In the genomic region with DNA sequence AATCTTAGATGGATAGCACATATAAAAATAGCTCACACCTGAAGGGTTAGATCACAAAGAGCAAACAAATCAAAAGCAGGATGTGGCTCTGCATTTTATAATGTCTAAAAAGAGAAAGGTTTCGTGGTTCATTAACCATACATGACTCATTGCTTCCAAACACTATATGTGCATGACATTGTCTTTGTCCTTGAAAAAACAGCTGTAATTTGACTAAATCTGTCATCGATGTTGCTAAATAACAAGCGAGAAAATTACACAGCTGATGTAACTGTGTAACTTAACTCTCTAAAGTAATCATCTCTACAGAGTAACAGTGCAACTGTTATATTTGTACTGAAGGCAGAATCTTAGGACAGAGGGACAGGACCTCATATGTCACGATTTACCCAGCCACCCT, we compare ENCODE assay signal across 1 cellular context.
TF ChIP-seq lines count a peak whose summit lies in the region.

No MANE protein-coding gene starts in this region.

TF ChIP-seq in HEK293, 187 proteins besides CTCF, POLR2A, EP300 and RAD21 (continued from another document and continues in another):
- TF ChIP-seq ZNF521 (tag by site-specific recombination; IDR thresholded peaks at IDR 0.05) (no peak), MEIS1 (CRISPR knock-in tag; IDR thresholded peaks at IDR 0.05; ENCODE audit: borderline replicate concordance) (no peak), ZFP37 (tag by site-specific recombination; IDR thresholded peaks at IDR 0.05) (no peak), ZNF623 (tag by site-specific recombination; IDR thresholded peaks at IDR 0.05) (no peak), ZNF747 (tag by site-specific recombination; IDR thresholded peaks at IDR 0.05) (no peak), ZNF558 (tag by site-specific recombination; IDR thresholded peaks at IDR 0.05) (0 out of 2 replicates have a peak, but pooled peaks have one; percentile 62), ZNF560 (tag by site-specific recombination; IDR thresholded peaks at IDR 0.05; ENCODE audit: borderline replicate concordance) (no peak), ZSCAN30 (tag by site-specific recombination; IDR thresholded peaks at IDR 0.05) (no peak), TRIM28 (IDR thresholded peaks at IDR 0.05; ENCODE audit: borderline replicate concordance, low read length) (peak; percentile 99), SP3 (tag by site-specific recombination; IDR thresholded peaks at IDR 0.05) (peak; percentile 53; the same call in 1 of the 2 replicates), ZNF514 (tag by site-specific recombination; IDR thresholded peaks at IDR 0.05) (no peak), ZNF548 (tag by site-specific recombination; IDR thresholded peaks at IDR 0.05) (no peak), REPIN1 (tag by site-specific recombination; IDR thresholded peaks at IDR 0.05; ENCODE audit: low read depth) (no peak), GLI4 (tag by site-specific recombination; IDR thresholded peaks at IDR 0.05) (no peak), ZNF302 (tag by site-specific recombination; IDR thresholded peaks at IDR 0.05; ENCODE audit: low read depth) (no peak), ZNF157 (tag by site-specific recombination; IDR thresholded peaks at IDR 0.05) (no peak), KLF16 (tag by site-specific recombination; IDR thresholded peaks at IDR 0.05) (no peak), ZNF416 (tag by site-specific recombination; IDR thresholded peaks at IDR 0.05) (no peak), ZNF366 (tag by site-specific recombination; conservative IDR thresholded peaks at IDR 0.05) (peak; percentile 95), ZNF248 (tag by site-specific recombination; IDR thresholded peaks at IDR 0.05) (no peak), KLF9 (tag by site-specific recombination; IDR thresholded peaks at IDR 0.05; ENCODE audit: low read depth) (no peak), SCRT1 (tag by site-specific recombination; IDR thresholded peaks at IDR 0.05; ENCODE audit: borderline replicate concordance) (no peak), EGR2 (tag by site-specific recombination; IDR thresholded peaks at IDR 0.05; ENCODE audit: low read depth) (no peak), ZFP3 (tag by site-specific recombination; IDR thresholded peaks at IDR 0.05; ENCODE audit: low read depth) (no peak), ZNF24 (tag by site-specific recombination; IDR thresholded peaks at IDR 0.05) (peak; percentile 92), ZNF19 (tag by site-specific recombination; IDR thresholded peaks at IDR 0.05; ENCODE audit: low read depth) (no peak)
- TF ChIP-seq, protein P1, sequence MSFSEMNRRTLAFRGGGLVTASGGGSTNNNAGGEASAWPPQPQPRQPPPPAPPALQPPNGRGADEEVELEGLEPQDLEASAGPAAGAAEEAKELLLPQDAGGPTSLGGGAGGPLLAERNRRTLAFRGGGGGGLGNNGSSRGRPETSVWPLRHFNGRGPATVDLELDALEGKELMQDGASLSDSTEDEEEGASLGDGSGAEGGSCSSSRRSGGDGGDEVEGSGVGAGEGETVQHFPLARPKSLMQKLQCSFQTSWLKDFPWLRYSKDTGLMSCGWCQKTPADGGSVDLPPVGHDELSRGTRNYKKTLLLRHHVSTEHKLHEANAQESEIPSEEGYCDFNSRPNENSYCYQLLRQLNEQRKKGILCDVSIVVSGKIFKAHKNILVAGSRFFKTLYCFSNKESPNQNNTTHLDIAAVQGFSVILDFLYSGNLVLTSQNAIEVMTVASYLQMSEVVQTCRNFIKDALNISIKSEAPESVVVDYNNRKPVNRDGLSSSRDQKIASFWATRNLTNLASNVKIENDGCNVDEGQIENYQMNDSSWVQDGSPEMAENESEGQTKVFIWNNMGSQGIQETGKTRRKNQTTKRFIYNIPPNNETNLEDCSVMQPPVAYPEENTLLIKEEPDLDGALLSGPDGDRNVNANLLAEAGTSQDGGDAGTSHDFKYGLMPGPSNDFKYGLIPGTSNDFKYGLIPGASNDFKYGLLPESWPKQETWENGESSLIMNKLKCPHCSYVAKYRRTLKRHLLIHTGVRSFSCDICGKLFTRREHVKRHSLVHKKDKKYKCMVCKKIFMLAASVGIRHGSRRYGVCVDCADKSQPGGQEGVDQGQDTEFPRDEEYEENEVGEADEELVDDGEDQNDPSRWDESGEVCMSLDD (tag by site-specific recombination; IDR thresholded peaks at IDR 0.05): no peak
- TF ChIP-seq, protein P2, sequence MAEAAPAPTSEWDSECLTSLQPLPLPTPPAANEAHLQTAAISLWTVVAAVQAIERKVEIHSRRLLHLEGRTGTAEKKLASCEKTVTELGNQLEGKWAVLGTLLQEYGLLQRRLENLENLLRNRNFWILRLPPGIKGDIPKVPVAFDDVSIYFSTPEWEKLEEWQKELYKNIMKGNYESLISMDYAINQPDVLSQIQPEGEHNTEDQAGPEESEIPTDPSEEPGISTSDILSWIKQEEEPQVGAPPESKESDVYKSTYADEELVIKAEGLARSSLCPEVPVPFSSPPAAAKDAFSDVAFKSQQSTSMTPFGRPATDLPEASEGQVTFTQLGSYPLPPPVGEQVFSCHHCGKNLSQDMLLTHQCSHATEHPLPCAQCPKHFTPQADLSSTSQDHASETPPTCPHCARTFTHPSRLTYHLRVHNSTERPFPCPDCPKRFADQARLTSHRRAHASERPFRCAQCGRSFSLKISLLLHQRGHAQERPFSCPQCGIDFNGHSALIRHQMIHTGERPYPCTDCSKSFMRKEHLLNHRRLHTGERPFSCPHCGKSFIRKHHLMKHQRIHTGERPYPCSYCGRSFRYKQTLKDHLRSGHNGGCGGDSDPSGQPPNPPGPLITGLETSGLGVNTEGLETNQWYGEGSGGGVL (tag by site-specific recombination; IDR thresholded peaks at IDR 0.05): no peak
- TF ChIP-seq, protein P3, sequence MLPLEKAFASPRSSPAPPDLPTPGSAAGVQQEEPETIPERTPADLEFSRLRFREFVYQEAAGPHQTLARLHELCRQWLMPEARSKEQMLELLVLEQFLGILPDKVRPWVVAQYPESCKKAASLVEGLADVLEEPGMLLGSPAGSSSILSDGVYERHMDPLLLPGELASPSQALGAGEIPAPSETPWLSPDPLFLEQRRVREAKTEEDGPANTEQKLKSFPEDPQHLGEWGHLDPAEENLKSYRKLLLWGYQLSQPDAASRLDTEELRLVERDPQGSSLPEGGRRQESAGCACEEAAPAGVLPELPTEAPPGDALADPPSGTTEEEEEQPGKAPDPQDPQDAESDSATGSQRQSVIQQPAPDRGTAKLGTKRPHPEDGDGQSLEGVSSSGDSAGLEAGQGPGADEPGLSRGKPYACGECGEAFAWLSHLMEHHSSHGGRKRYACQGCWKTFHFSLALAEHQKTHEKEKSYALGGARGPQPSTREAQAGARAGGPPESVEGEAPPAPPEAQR (tag by site-specific recombination; IDR thresholded peaks at IDR 0.05): no peak
- TF ChIP-seq, protein P4, sequence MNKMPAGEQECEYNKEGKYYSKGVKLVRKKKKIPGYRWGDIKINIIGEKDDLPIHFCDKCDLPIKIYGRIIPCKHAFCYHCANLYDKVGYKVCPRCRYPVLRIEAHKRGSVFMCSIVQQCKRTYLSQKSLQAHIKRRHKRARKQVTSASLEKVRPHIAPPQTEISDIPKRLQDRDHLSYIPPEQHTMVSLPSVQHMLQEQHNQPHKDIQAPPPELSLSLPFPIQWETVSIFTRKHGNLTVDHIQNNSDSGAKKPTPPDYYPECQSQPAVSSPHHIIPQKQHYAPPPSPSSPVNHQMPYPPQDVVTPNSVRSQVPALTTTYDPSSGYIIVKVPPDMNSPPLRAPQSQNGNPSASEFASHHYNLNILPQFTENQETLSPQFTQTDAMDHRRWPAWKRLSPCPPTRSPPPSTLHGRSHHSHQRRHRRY (tag by site-specific recombination; IDR thresholded peaks at IDR 0.05): no peak
- TF ChIP-seq, protein P5, sequence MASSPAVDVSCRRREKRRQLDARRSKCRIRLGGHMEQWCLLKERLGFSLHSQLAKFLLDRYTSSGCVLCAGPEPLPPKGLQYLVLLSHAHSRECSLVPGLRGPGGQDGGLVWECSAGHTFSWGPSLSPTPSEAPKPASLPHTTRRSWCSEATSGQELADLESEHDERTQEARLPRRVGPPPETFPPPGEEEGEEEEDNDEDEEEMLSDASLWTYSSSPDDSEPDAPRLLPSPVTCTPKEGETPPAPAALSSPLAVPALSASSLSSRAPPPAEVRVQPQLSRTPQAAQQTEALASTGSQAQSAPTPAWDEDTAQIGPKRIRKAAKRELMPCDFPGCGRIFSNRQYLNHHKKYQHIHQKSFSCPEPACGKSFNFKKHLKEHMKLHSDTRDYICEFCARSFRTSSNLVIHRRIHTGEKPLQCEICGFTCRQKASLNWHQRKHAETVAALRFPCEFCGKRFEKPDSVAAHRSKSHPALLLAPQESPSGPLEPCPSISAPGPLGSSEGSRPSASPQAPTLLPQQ (tag by site-specific recombination; IDR thresholded peaks at IDR 0.05): peak; percentile 67
- TF ChIP-seq, protein P6, sequence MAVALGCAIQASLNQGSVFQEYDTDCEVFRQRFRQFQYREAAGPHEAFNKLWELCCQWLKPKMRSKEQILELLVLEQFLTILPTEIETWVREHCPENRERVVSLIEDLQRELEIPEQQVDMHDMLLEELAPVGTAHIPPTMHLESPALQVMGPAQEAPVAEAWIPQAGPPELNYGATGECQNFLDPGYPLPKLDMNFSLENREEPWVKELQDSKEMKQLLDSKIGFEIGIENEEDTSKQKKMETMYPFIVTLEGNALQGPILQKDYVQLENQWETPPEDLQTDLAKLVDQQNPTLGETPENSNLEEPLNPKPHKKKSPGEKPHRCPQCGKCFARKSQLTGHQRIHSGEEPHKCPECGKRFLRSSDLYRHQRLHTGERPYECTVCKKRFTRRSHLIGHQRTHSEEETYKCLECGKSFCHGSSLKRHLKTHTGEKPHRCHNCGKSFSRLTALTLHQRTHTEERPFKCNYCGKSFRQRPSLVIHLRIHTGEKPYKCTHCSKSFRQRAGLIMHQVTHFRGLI (tag by site-specific recombination; IDR thresholded peaks at IDR 0.05): no peak
- TF ChIP-seq, protein P7, sequence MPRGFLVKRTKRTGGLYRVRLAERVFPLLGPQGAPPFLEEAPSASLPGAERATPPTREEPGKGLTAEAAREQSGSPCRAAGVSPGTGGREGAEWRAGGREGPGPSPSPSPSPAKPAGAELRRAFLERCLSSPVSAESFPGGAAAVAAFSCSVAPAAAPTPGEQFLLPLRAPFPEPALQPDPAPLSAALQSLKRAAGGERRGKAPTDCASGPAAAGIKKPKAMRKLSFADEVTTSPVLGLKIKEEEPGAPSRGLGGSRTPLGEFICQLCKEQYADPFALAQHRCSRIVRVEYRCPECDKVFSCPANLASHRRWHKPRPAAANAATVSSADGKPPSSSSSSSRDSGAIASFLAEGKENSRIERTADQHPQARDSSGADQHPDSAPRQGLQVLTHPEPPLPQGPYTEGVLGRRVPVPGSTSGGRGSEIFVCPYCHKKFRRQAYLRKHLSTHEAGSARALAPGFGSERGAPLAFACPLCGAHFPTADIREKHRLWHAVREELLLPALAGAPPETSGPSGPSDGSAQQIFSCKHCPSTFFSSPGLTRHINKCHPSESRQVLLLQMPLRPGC (tag by site-specific recombination; IDR thresholded peaks at IDR 0.05): peak; percentile 78; the same call in 1 of the 2 replicates
- TF ChIP-seq, protein P8, sequence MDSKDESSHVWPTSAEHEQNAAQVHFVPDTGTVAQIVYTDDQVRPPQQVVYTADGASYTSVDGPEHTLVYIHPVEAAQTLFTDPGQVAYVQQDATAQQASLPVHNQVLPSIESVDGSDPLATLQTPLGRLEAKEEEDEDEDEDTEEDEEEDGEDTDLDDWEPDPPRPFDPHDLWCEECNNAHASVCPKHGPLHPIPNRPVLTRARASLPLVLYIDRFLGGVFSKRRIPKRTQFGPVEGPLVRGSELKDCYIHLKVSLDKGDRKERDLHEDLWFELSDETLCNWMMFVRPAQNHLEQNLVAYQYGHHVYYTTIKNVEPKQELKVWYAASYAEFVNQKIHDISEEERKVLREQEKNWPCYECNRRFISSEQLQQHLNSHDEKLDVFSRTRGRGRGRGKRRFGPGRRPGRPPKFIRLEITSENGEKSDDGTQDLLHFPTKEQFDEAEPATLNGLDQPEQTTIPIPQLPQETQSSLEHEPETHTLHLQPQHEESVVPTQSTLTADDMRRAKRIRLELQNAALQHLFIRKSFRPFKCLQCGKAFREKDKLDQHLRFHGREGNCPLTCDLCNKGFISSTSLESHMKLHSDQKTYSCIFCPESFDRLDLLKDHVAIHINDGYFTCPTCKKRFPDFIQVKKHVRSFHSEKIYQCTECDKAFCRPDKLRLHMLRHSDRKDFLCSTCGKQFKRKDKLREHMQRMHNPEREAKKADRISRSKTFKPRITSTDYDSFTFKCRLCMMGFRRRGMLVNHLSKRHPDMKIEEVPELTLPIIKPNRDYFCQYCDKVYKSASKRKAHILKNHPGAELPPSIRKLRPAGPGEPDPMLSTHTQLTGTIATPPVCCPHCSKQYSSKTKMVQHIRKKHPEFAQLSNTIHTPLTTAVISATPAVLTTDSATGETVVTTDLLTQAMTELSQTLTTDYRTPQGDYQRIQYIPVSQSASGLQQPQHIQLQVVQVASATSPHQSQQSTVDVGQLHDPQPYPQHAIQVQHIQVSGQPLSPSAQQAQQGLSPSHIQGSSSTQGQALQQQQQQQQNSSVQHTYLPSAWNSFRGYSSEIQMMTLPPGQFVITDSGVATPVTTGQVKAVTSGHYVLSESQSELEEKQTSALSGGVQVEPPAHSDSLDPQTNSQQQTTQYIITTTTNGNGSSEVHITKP (tag by site-specific recombination; IDR thresholded peaks at IDR 0.05): no peak
- TF ChIP-seq, protein P9, sequence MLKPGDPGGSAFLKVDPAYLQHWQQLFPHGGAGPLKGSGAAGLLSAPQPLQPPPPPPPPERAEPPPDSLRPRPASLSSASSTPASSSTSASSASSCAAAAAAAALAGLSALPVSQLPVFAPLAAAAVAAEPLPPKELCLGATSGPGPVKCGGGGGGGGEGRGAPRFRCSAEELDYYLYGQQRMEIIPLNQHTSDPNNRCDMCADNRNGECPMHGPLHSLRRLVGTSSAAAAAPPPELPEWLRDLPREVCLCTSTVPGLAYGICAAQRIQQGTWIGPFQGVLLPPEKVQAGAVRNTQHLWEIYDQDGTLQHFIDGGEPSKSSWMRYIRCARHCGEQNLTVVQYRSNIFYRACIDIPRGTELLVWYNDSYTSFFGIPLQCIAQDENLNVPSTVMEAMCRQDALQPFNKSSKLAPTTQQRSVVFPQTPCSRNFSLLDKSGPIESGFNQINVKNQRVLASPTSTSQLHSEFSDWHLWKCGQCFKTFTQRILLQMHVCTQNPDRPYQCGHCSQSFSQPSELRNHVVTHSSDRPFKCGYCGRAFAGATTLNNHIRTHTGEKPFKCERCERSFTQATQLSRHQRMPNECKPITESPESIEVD (tag by site-specific recombination; IDR thresholded peaks at IDR 0.05): peak; percentile 83
- TF ChIP-seq, protein P10, sequence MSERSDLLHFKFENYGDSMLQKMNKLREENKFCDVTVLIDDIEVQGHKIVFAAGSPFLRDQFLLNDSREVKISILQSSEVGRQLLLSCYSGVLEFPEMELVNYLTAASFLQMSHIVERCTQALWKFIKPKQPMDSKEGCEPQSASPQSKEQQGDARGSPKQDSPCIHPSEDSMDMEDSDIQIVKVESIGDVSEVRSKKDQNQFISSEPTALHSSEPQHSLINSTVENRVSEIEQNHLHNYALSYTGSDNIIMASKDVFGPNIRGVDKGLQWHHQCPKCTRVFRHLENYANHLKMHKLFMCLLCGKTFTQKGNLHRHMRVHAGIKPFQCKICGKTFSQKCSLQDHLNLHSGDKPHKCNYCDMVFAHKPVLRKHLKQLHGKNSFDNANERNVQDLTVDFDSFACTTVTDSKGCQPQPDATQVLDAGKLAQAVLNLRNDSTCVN (tag by site-specific recombination; optimal IDR thresholded peaks at IDR 0.05): no peak
- TF ChIP-seq, protein P11, sequence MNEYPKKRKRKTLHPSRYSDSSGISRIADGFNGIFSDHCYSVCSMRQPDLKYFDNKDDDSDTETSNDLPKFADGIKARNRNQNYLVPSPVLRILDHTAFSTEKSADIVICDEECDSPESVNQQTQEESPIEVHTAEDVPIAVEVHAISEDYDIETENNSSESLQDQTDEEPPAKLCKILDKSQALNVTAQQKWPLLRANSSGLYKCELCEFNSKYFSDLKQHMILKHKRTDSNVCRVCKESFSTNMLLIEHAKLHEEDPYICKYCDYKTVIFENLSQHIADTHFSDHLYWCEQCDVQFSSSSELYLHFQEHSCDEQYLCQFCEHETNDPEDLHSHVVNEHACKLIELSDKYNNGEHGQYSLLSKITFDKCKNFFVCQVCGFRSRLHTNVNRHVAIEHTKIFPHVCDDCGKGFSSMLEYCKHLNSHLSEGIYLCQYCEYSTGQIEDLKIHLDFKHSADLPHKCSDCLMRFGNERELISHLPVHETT (tag by site-specific recombination; IDR thresholded peaks at IDR 0.05): 0 out of 2 replicates have a peak, but pooled peaks have one; percentile 45
